ENCODE assay signal across 22 cellular contexts in the genomic region with DNA sequence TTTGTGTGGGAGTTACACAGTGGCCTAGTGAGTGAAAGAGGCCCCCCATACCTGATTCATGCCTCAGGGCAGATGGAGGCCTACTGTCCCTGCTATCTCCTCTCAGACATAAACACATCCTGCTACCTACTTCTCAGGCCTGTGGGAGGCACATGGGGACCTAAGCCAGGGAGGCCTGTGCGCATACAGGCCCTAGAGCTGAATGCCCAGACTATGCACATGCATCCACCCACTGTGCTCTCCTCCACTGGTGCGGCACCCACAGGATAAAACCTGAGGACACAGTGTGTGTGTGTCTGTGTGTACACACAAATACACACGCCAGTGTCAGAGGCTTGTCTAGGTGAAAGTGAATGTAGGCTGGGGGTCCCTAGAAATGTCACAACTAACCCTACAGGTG. TPM values are rescaled to one million over a fixed set of nuclear protein-coding genes. Genes with fewer than 3 reads are reported as not detected.
DNase-seq lines count a peak whose midpoint lies in the region; ATAC-seq, FAIRE-seq and TF ChIP-seq lines count a peak whose summit lies in the region.
"Had no signal": no experiment of that assay in that cellular context is flagged by ENCODE, and none has a peak within 500 bp of the region (broad histone marks: within the 10 kb centered on the region; RNA-seq: fewer than 3 reads in every experiment).

No MANE protein-coding gene starts in this region.

- FAIRE-seq in urothelium cell line (lab: Jason Lieb, UNC), result no peak
- FAIRE-seq: colon, frontal cortex had no signal

- H3K9me2 ChIP-seq in SU-DHL-6 (replicated peaks; ENCODE audit: insufficient read depth, low read length), result no peaks in the 10 kb centered on the region

- peaks cover 67% of the 10 kb centered on the region for H3F3A ChIP-seq in SU-DHL-6 (ENCODE audit: insufficient read depth)

- H3K4me1 Mint-ChIP-seq in natural killer cell, result peaks cover 26 to 60% of the 10 kb centered on the region in 2 donors
- peaks cover 19 to 20% of the 10 kb centered on the region in 2 donors for H3K4me1 Mint-ChIP-seq in natural killer cell treated with Interleukin-12 subunit alpha and Interleukin-12 subunit beta and Interleukin-15 and Interleukin-18, amount 100 ng/mL, for 72 hours (ENCODE audit: low read depth in 2 of 2)

- H3K9me3 ChIP-seq in SU-DHL-6 (ENCODE audit: insufficient read depth, low read length), result no peaks in the 10 kb centered on the region
- H3K9me3 ChIP-seq: mucosa of descending colon, right atrium auricular region had no signal

- H3K9me3 Mint-ChIP-seq in natural killer cell, result no peaks in the 10 kb centered on the region
- H3K9me3 Mint-ChIP-seq in natural killer cell treated with Interleukin-12 subunit alpha and Interleukin-12 subunit beta and Interleukin-15 and Interleukin-18, amount 100 ng/mL, for 72 hours, result peaks cover 4% of the 10 kb centered on the region

- TF ChIP-seq CTCF in natural killer cell (IDR thresholded peaks at IDR 0.05) (no peak), GM20000 (IDR thresholded peaks at IDR 0.05; ENCODE audit: extremely low read depth, missing control alignments) (no peak), SU-DHL-6 (IDR thresholded peaks at IDR 0.05; ENCODE audit: insufficient read depth, low read length, poor library complexity, severe bottlenecking) (no peak)

- no peaks in the 10 kb centered on the region for H3K36me3 ChIP-seq in SU-DHL-6 (ENCODE audit: low read length)
- H3K36me3 ChIP-seq: right atrium auricular region had no signal

- H3K27ac Mint-ChIP-seq in natural killer cell, result no peak overlapping the region
- no peak overlapping the region for H3K27ac Mint-ChIP-seq in natural killer cell treated with Interleukin-12 subunit alpha and Interleukin-12 subunit beta and Interleukin-15 and Interleukin-18, amount 100 ng/mL, for 72 hours

- intact Hi-C loops in natural killer cell (cut with micrococcal nuclease), result no loop called here

- H3K36me3 Mint-ChIP-seq in natural killer cell, result peaks cover 7% of the 10 kb centered on the region
- H3K36me3 Mint-ChIP-seq in natural killer cell treated with Interleukin-12 subunit alpha and Interleukin-12 subunit beta and Interleukin-15 and Interleukin-18, amount 100 ng/mL, for 72 hours, result peaks cover 14% of the 10 kb centered on the region

- H3K79me2 ChIP-seq in SU-DHL-6 (ENCODE audit: insufficient read depth, low read length), result peaks cover 63% of the 10 kb centered on the region

- H4K20me1 ChIP-seq in SU-DHL-6 (ENCODE audit: low read depth, low read length), result no peaks in the 10 kb centered on the region

- ATAC-seq in natural killer cell (no peak), GM18870 (IDR thresholded peaks at IDR 0.05; ENCODE audit: unreplicated experiment) (no peak)
- no peak for ATAC-seq in natural killer cell treated with Interleukin-12 subunit alpha and Interleukin-12 subunit beta and Interleukin-15 and Interleukin-18, amount 100 ng/mL, for 72 hours
- ATAC-seq: mucosa of descending colon, PC-3 had no signal

- H3K27ac ChIP-seq in SU-DHL-6 (ENCODE audit: low read depth, low read length), result peak overlapping the region; percentile 92
- H3K27ac ChIP-seq: right atrium auricular region had no signal

- H3K4me3 ChIP-seq in SU-DHL-6 (ENCODE audit: insufficient read depth, low read length, poor library complexity, severe bottlenecking), result peak overlapping the region; percentile 69
- H3K4me3 ChIP-seq: mucosa of descending colon, right atrium auricular region had no signal

- no peak for DNase-seq in natural killer cell
- DNase-seq in natural killer cell treated with Interleukin-12 subunit alpha and Interleukin-12 subunit beta and Interleukin-15 and Interleukin-18, amount 100 ng/mL, for 72 hours (ENCODE audit: low spot score), result no peak
- DNase-seq in GM20000 (ENCODE audit: low spot score), result peak; percentile 52
- no peak for DNase-seq in activated naive CD4-positive, alpha-beta T cell treated with Interleukin-2 at 50 U/mL for 16 hours
- DNase-seq in cortex of kidney (lab: John Stamatoyannopoulos, UW), result no peak
- no peak for DNase-seq in urothelium cell line (ENCODE audit: low spot score)
- DNase-seq: activated CD4-positive, alpha-beta T cell treated with anti-CD3 and anti-CD28 coated beads for 48 hours; activated naive CD4-positive, alpha-beta T cell treated with anti-CD3 and anti-CD28 coated beads, Interleukin-2, amount 50 U/mL, for 16 hours; CD4-positive, alpha-beta memory T cell; DMS79; mucosa of descending colon; NCI-H2081 treated with DMSO at 0.1 percent for 48 hours; NCI-H524; nucleus accumbens; PC-3; T1000 had no signal

- peak overlapping the region; percentile 80 for H3K9ac ChIP-seq in SU-DHL-6 (ENCODE audit: low read length)

- peak overlapping the region; percentile 9 for H3K4me3 Mint-ChIP-seq in natural killer cell
- H3K4me3 Mint-ChIP-seq in natural killer cell treated with Interleukin-12 subunit alpha and Interleukin-12 subunit beta and Interleukin-15 and Interleukin-18, amount 100 ng/mL, for 72 hours, result no peak overlapping the region

- H3K4me2 ChIP-seq in SU-DHL-6 (ENCODE audit: low read depth, low read length, poor library complexity, severe bottlenecking), result peak overlapping the region; percentile 84

- H2AFZ ChIP-seq in SU-DHL-6 (ENCODE audit: low read depth, low read length, severe bottlenecking), result no peak overlapping the region

- no peaks in the 10 kb centered on the region for H3K27me3 ChIP-seq in SU-DHL-6 (ENCODE audit: low read length)

- H3K27me3 Mint-ChIP-seq in natural killer cell (ENCODE audit: low read depth in 2 of 2), result peaks cover 79 to 83% of the 10 kb centered on the region in 2 donors
- H3K27me3 Mint-ChIP-seq in natural killer cell treated with Interleukin-12 subunit alpha and Interleukin-12 subunit beta and Interleukin-15 and Interleukin-18, amount 100 ng/mL, for 72 hours, result peaks cover 52 to 72% of the 10 kb centered on the region in 2 donors

RNA-seq across cellular contexts. Expression of a gene that starts 1.4 kb away (rescaled TPM):
- total RNA-seq in natural killer cell, result 1 to 10 TPM; 1.3 to 2.1 (median 2.0) TPM
- total RNA-seq in natural killer cell treated with Interleukin-12 subunit alpha and Interleukin-12 subunit beta and Interleukin-15 and Interleukin-18, amount 100 ng/mL, for 72 hours, result 1 to 10 TPM in 1 of 2 donors, under 1 TPM in 1; 0.29 to 2.1 TPM
- total RNA-seq: CD4-positive, alpha-beta memory T cell; frontal cortex; PC-3; ureter had no signal
